16 cellular contexts compared by ENCODE assay signal in genomic region chr17:76466775-76467130, GRCh38. TPM values are rescaled to one million over a fixed set of nuclear protein-coding genes. Genes with fewer than 3 reads are reported as not detected.
DNase-seq lines count a peak whose midpoint lies in the region; ATAC-seq, FAIRE-seq and TF ChIP-seq lines count a peak whose summit lies in the region.
"Had no signal": no experiment of that assay in that cellular context is flagged by ENCODE, and none has a peak within 500 bp of the region (broad histone marks: within the 10 kb centered on the region; RNA-seq: fewer than 3 reads in every experiment).

No MANE protein-coding gene starts in this region.

- H3K4me2 ChIP-seq in HepG2 (ENCODE audit: low read depth, low read length), result 0 out of 2 replicates have a peak overlapping the region, but pooled peaks have one; percentile 97

- CTCF ChIA-PET in HepG2 (lab: Yijun Ruan, JAX; ENCODE audit: low intra/inter-chr PET ratio, low total read pairs) (interaction anchor here (1.5 to 4.0 kb wide), 2 partner anchors 39 to 80 kb away, joined by 6 to 86 read pairs; no protein-coding TSS in a partner anchor), WTC11 (lab: Charles Lee) (interaction anchor here (0.9 to 3.6 kb wide), 24 partner anchors 9 to 260 kb away, joined by 3 to 33 read pairs (median 6); partner anchors contain the start of genes JMJD6, METTL23 and RHBDF2)

- BruUV-seq in HepG2 (replicated peaks; lab: Mats Ljungman, UMichigan), result no TSS peak

- 58% methylated on average over 6 of the region's 6 CpGs for WGBS in HepG2 (ENCODE audit: low lambda C conversion rate)
- 81% methylated on average over 3 of the region's 6 CpGs for WGBS in right lobe of liver (ENCODE audit: insufficient coverage, low coverage, low lambda C conversion rate, missing lambda C conversion rate)

- H3K36me3 Mint-ChIP-seq in WTC11, result peaks cover 4% of the 10 kb centered on the region; the same call in 1 of the 2 replicates
- H3K36me3 Mint-ChIP-seq in memory B cell, result peaks cover 7% of the 10 kb centered on the region

- no peak overlapping the region for H3K9ac ChIP-seq in HepG2 (ENCODE audit: insufficient read depth, low read depth, low read length)

- TF ChIP-seq RAD21 in HepG2 (CRISPR knock-in tag; IDR thresholded peaks at IDR 0.05), result no peak

- H3K36me3 ChIP-seq in HepG2 (replicated peaks in 1 of 2; ENCODE audit: control insufficient read depth in 1 of 2, insufficient read depth in 2 of 2, low read length in 2 of 2) (no peaks in the 10 kb centered on the region), right lobe of liver (no peaks in the 10 kb centered on the region)

- no peaks in the 10 kb centered on the region for H3K9me3 ChIP-seq in HepG2 (ENCODE audit: low read length)
- no peaks in the 10 kb centered on the region for H3K9me3 ChIP-seq in right lobe of liver

- H3K9me3 Mint-ChIP-seq in WTC11 (no peaks in the 10 kb centered on the region), memory B cell (no peaks in the 10 kb centered on the region)
- H3K9me3 Mint-ChIP-seq: H9 had no signal

- ATAC-seq in HepG2 (no peak), right lobe of liver (no peak), WTC11 (no peak), memory B cell (ENCODE audit: low read depth) (no peak), HG03097 (IDR thresholded peaks at IDR 0.05; ENCODE audit: low FRiP score, unreplicated experiment) (no peak), GM21360 (IDR thresholded peaks at IDR 0.05; ENCODE audit: unreplicated experiment) (no peak)

- H3K27me3 Mint-ChIP-seq in WTC11 (ENCODE audit: low read depth) (no peaks in the 10 kb centered on the region; the same call in 1 of the 2 replicates), memory B cell (peaks cover 1% of the 10 kb centered on the region)

- intact Hi-C loops in HepG2 (cut with micrococcal nuclease; ENCODE audit: unreplicated experiment) (loop anchor here (1.0 kb wide), 2 partner anchors 35 to 40 kb away; partner anchors contain the start of gene RHBDF2), right lobe of liver (cut with DNase I) (loop anchor here (5.0 kb wide), 1 partner anchor 41 kb away; no protein-coding TSS in a partner anchor)

- H3K27ac ChIP-seq in HepG2 (ENCODE audit: extremely low read length, insufficient read depth, low read length), result no peak overlapping the region
- no peak overlapping the region for H3K27ac ChIP-seq in right lobe of liver

- DNase-seq in HepG2 (ENCODE audit: low spot score) (no peak), right lobe of liver (no peak), WTC11 (ENCODE audit: low spot score) (no peak), memory B cell (ENCODE audit: low spot score in 2 of 2) (no peak), NCI-H2171 treated with DMSO at 0.1 percent for 48 hours (lab: John Stamatoyannopoulos, UW) (no peak), AG08395 (ENCODE audit: low spot score) (no peak)
- DNase-seq: NCI-H1930, NCI-H345 had no signal

- no peak overlapping the region for H3K4me3 Mint-ChIP-seq in WTC11
- H3K4me3 Mint-ChIP-seq in memory B cell, result no peak overlapping the region
- H3K4me3 Mint-ChIP-seq: H9 had no signal

- no peak overlapping the region for H3K4me3 ChIP-seq in HepG2 (replicated peaks in 1 of 3; ENCODE audit: insufficient read depth in 1 of 3, low read depth in 2 of 3, low read length in 3 of 3)
- no peak overlapping the region for H3K4me3 ChIP-seq in right lobe of liver
- H3K4me3 ChIP-seq: K562 had no signal

- no peak overlapping the region for H3K27ac Mint-ChIP-seq in WTC11
- peak overlapping the region; percentile 55 for H3K27ac Mint-ChIP-seq in memory B cell
- H3K27ac Mint-ChIP-seq: H9 had no signal

- TF ChIP-seq CTCF in HepG2 (CRISPR knock-in tag; IDR thresholded peaks at IDR 0.05) (no peak), right lobe of liver (IDR thresholded peaks at IDR 0.05) (no peak), WTC11 (IDR thresholded peaks at IDR 0.05) (peak; percentile 2; the same call in 1 of the 2 replicates)

- H3K4me1 ChIP-seq in HepG2 (ENCODE audit: insufficient read depth, low read length), result peaks cover 54% of the 10 kb centered on the region
- H3K4me1 ChIP-seq in right lobe of liver, result no peaks in the 10 kb centered on the region

- in situ Hi-C loops in HepG2 (cut with HindIII; ENCODE audit: extremely low pct_ligation_motif_present, low pct_unique_long_range_greater_than_20kb), result loop anchor here (5.0 kb wide), 1 partner anchor 41 kb away; no protein-coding TSS in a partner anchor

- TF ChIP-seq EP300 in HepG2 (IDR thresholded peaks at IDR 0.05; ENCODE audit: low read depth in 2 of 2, low read length in 2 of 2), result no peak
- TF ChIP-seq EP300 in HepG2 (CRISPR knock-in tag; IDR thresholded peaks at IDR 0.05; ENCODE audit: borderline replicate concordance), result no peak

- no peaks in the 10 kb centered on the region for H3K79me2 ChIP-seq in HepG2 (ENCODE audit: insufficient read depth, low read length)

- POLR2A ChIA-PET in HepG2 (lab: Yijun Ruan, JAX), result interaction anchor here (0.6 to 2.7 kb wide), 3 partner anchors 18 to 92 kb away, joined by 4 to 31 read pairs (median 5); partner anchors contain the start of gene RHBDF2
- POLR2A ChIA-PET in WTC11 (lab: Charles Lee), result no interaction called here

- peaks cover 3 to 27% of the 10 kb centered on the region in 2 experiments; a peak in 4 of 5 replicates for H3K27me3 ChIP-seq in HepG2 (ENCODE audit: control insufficient read depth in 1 of 2, insufficient read depth in 2 of 2, low read length in 2 of 2)
- no peaks in the 10 kb centered on the region for H3K27me3 ChIP-seq in right lobe of liver

- no peak overlapping the region for H2AFZ ChIP-seq in HepG2 (ENCODE audit: low read length)

- H3K4me1 Mint-ChIP-seq in WTC11 (peaks cover 8% of the 10 kb centered on the region), memory B cell (peaks cover 31% of the 10 kb centered on the region)

- no peaks in the 10 kb centered on the region for H4K20me1 ChIP-seq in HepG2 (ENCODE audit: insufficient read depth, low read length)

- TF ChIP-seq POLR2A in HepG2 (IDR thresholded peaks at IDR 0.05; ENCODE audit: insufficient read depth in 1 of 2, low read depth in 2 of 2, low read length in 2 of 2) (no peak), right lobe of liver (IDR thresholded peaks at IDR 0.05) (no peak)

- no peak for FAIRE-seq in HepG2 (lab: Jason Lieb, UNC)
- FAIRE-seq: A204.1, D721Med had no signal

RNA-seq across cellular contexts. Expression of gene AANAT, which starts 0.7 kb away (rescaled TPM):
- total RNA-seq in HepG2 (2016; rRNA removed; fragmentation: Illumina TruSeq; extraction: Trizol) (not detected in 2 replicates), right lobe of liver (not detected), WTC11 (2021) (0.17 to 0.57 TPM in 2 of 3 replicates, not detected in the other)
- not detected in 2 replicates for total RNA-seq in HepG2 (2016; cell fraction: cytosol; rRNA removed; fragmentation: Illumina TruSeq; extraction: Trizol; ENCODE audit: low read depth)
- not detected in 2 replicates for total RNA-seq in HepG2 (2016; cell fraction: insoluble cytoplasmic fraction; rRNA removed; fragmentation: Illumina TruSeq; extraction: Trizol)
- total RNA-seq in HepG2 (2016; cell fraction: membrane; rRNA removed; fragmentation: Illumina TruSeq; extraction: Trizol), result not detected in 2 replicates
- total RNA-seq in HepG2 (2016; cell fraction: nucleus; rRNA removed; fragmentation: Illumina TruSeq; extraction: Trizol), result not detected in 2 replicates
- 0.03 and 0.07 TPM in 2 replicates for polyA plus RNA-seq in HepG2 (2011; rRNA removed)
- not detected in 2 replicates for polyA plus RNA-seq in HepG2 (2011; cell fraction: cytosol; rRNA removed)
- 0.23 and 0.42 TPM in 2 replicates for polyA plus RNA-seq in HepG2 (2011; cell fraction: nucleus; rRNA removed)
- polyA plus RNA-seq in HepG2 (2012), result 0.31 TPM in 1 of 2 replicates, not detected in the other
- polyA plus RNA-seq in HepG2 (2016; cell fraction: cytosol; fragmentation: Illumina TruSeq; extraction: Trizol; ENCODE audit: low read depth), result not detected in 2 replicates
- not detected in 2 replicates for polyA plus RNA-seq in HepG2 (2016; cell fraction: insoluble cytoplasmic fraction; fragmentation: Illumina TruSeq; extraction: Trizol; ENCODE audit: low read depth)
- polyA plus RNA-seq in HepG2 (2016; cell fraction: membrane; fragmentation: Illumina TruSeq; extraction: Trizol; ENCODE audit: low read depth), result not detected in 2 replicates
- not detected in 2 replicates for polyA plus RNA-seq in HepG2 (2016; cell fraction: nucleus; fragmentation: Illumina TruSeq; extraction: Trizol; ENCODE audit: insufficient read depth, low read depth)
- polyA minus RNA-seq in HepG2 (2011; rRNA and poly(A)+ RNA removed; ENCODE audit: low replicate concordance), result not detected in 2 replicates
- polyA minus RNA-seq in HepG2 (2011; cell fraction: cytosol; rRNA and poly(A)+ RNA removed), result not detected in 2 replicates
- not detected in 2 replicates for polyA minus RNA-seq in HepG2 (2011; cell fraction: nucleus; rRNA and poly(A)+ RNA removed)
- total RNA-seq: G401, K562, SK-MEL-5 had no signal
- polyA plus RNA-seq: K562 had no signal

RNA-seq across cellular contexts. Expression of gene UBE2O, which starts 13.8 kb away (rescaled TPM):
- 21.5 and 22.3 TPM in 2 replicates for total RNA-seq in HepG2 (2016; rRNA removed; fragmentation: Illumina TruSeq; extraction: Trizol)
- total RNA-seq in HepG2 (2016; cell fraction: cytosol; rRNA removed; fragmentation: Illumina TruSeq; extraction: Trizol; ENCODE audit: low read depth), result 2.7 and 3.0 TPM in 2 replicates
- total RNA-seq in HepG2 (2016; cell fraction: insoluble cytoplasmic fraction; rRNA removed; fragmentation: Illumina TruSeq; extraction: Trizol), result 22.1 and 22.5 TPM in 2 replicates
- total RNA-seq in HepG2 (2016; cell fraction: membrane; rRNA removed; fragmentation: Illumina TruSeq; extraction: Trizol), result 7.2 and 8.1 TPM in 2 replicates
- total RNA-seq in HepG2 (2016; cell fraction: nucleus; rRNA removed; fragmentation: Illumina TruSeq; extraction: Trizol), result 23.0 and 27.1 TPM in 2 replicates
- 23.5 and 30.4 TPM in 2 replicates for polyA plus RNA-seq in HepG2 (2011; rRNA removed)
- polyA plus RNA-seq in HepG2 (2011; cell fraction: cytosol; rRNA removed), result 11.6 and 11.8 TPM in 2 replicates
- polyA plus RNA-seq in HepG2 (2011; cell fraction: nucleus; rRNA removed), result 87.2 and 93.5 TPM in 2 replicates
- 28.0 and 29.8 TPM in 2 replicates for polyA plus RNA-seq in HepG2 (2012)
- 0.86 and 0.95 TPM in 2 replicates for polyA plus RNA-seq in HepG2 (2016; cell fraction: cytosol; fragmentation: Illumina TruSeq; extraction: Trizol; ENCODE audit: low read depth)
- polyA plus RNA-seq in HepG2 (2016; cell fraction: insoluble cytoplasmic fraction; fragmentation: Illumina TruSeq; extraction: Trizol; ENCODE audit: low read depth), result 15.3 and 21.2 TPM in 2 replicates
- polyA plus RNA-seq in HepG2 (2016; cell fraction: membrane; fragmentation: Illumina TruSeq; extraction: Trizol; ENCODE audit: low read depth), result 2.1 and 3.0 TPM in 2 replicates
- 66.1 and 73.3 TPM in 2 replicates for polyA plus RNA-seq in HepG2 (2016; cell fraction: nucleus; fragmentation: Illumina TruSeq; extraction: Trizol; ENCODE audit: insufficient read depth, low read depth)
- 39.5 and 89.3 TPM in 2 replicates for polyA minus RNA-seq in HepG2 (2011; rRNA and poly(A)+ RNA removed; ENCODE audit: low replicate concordance)
- polyA minus RNA-seq in HepG2 (2011; cell fraction: cytosol; rRNA and poly(A)+ RNA removed), result 31.1 and 31.4 TPM in 2 replicates
- polyA minus RNA-seq in HepG2 (2011; cell fraction: nucleus; rRNA and poly(A)+ RNA removed), result 27.4 and 30.3 TPM in 2 replicates
- 10 to 100 TPM in 5 of 6 experiments, 1 to 10 TPM in 1; 10.0 to 12.9 (median 12.0) TPM for total RNA-seq in right lobe of liver
- 57.1 to 68.9 TPM (median 59.6 TPM) in 3 replicates for total RNA-seq in WTC11 (2021)

RNA-seq across cellular contexts. Expression of gene RHBDF2, which starts 34.5 kb away (rescaled TPM):
- total RNA-seq in HepG2 (2016; rRNA removed; fragmentation: Illumina TruSeq; extraction: Trizol), result 4.2 and 7.8 TPM in 2 replicates
- 3.3 and 3.4 TPM in 2 replicates for total RNA-seq in HepG2 (2016; cell fraction: cytosol; rRNA removed; fragmentation: Illumina TruSeq; extraction: Trizol; ENCODE audit: low read depth)
- 2.8 and 8.6 TPM in 2 replicates for total RNA-seq in HepG2 (2016; cell fraction: insoluble cytoplasmic fraction; rRNA removed; fragmentation: Illumina TruSeq; extraction: Trizol)
- total RNA-seq in HepG2 (2016; cell fraction: membrane; rRNA removed; fragmentation: Illumina TruSeq; extraction: Trizol), result 3.2 and 3.5 TPM in 2 replicates
- total RNA-seq in HepG2 (2016; cell fraction: nucleus; rRNA removed; fragmentation: Illumina TruSeq; extraction: Trizol), result 10.0 and 14.7 TPM in 2 replicates
- 24.2 and 27.6 TPM in 2 replicates for polyA plus RNA-seq in HepG2 (2011; rRNA removed)
- polyA plus RNA-seq in HepG2 (2011; cell fraction: cytosol; rRNA removed), result 9.7 and 15.2 TPM in 2 replicates
- 96.1 and 124 TPM in 2 replicates for polyA plus RNA-seq in HepG2 (2011; cell fraction: nucleus; rRNA removed)
- polyA plus RNA-seq in HepG2 (2012), result 17.9 and 27.7 TPM in 2 replicates
- 1.2 and 1.5 TPM in 2 replicates for polyA plus RNA-seq in HepG2 (2016; cell fraction: cytosol; fragmentation: Illumina TruSeq; extraction: Trizol; ENCODE audit: low read depth)
- polyA plus RNA-seq in HepG2 (2016; cell fraction: insoluble cytoplasmic fraction; fragmentation: Illumina TruSeq; extraction: Trizol; ENCODE audit: low read depth), result 3.8 and 4.6 TPM in 2 replicates
- 2.0 and 3.1 TPM in 2 replicates for polyA plus RNA-seq in HepG2 (2016; cell fraction: membrane; fragmentation: Illumina TruSeq; extraction: Trizol; ENCODE audit: low read depth)
- polyA plus RNA-seq in HepG2 (2016; cell fraction: nucleus; fragmentation: Illumina TruSeq; extraction: Trizol; ENCODE audit: insufficient read depth, low read depth), result 23.9 and 27.3 TPM in 2 replicates
- polyA minus RNA-seq in HepG2 (2011; rRNA and poly(A)+ RNA removed; ENCODE audit: low replicate concordance), result 8.1 and 40.4 TPM in 2 replicates
- 12.8 and 13.5 TPM in 2 replicates for polyA minus RNA-seq in HepG2 (2011; cell fraction: cytosol; rRNA and poly(A)+ RNA removed)
- 26.5 and 30.6 TPM in 2 replicates for polyA minus RNA-seq in HepG2 (2011; cell fraction: nucleus; rRNA and poly(A)+ RNA removed)
- 10 to 100 TPM in 3 of 6 experiments, 1 to 10 TPM in 3; 7.1 to 18.6 (median 11.0) TPM for total RNA-seq in right lobe of liver
- 28.6 to 33.0 TPM (median 31.5 TPM) in 3 replicates for total RNA-seq in WTC11 (2021)

Comparison
In these comparisons a context has a peak if more than half of its experiments do, and no peak if none do; other contexts are left out.
1. Of the 50 proteins assayed by ChIP-seq in both HepG2 and WTC11: peak only in HepG2: none; only in WTC11: CTCF; in both: none; in neither: 49.